Comparison of ENCODE assay signal across 1 cellular context in the genomic region with DNA sequence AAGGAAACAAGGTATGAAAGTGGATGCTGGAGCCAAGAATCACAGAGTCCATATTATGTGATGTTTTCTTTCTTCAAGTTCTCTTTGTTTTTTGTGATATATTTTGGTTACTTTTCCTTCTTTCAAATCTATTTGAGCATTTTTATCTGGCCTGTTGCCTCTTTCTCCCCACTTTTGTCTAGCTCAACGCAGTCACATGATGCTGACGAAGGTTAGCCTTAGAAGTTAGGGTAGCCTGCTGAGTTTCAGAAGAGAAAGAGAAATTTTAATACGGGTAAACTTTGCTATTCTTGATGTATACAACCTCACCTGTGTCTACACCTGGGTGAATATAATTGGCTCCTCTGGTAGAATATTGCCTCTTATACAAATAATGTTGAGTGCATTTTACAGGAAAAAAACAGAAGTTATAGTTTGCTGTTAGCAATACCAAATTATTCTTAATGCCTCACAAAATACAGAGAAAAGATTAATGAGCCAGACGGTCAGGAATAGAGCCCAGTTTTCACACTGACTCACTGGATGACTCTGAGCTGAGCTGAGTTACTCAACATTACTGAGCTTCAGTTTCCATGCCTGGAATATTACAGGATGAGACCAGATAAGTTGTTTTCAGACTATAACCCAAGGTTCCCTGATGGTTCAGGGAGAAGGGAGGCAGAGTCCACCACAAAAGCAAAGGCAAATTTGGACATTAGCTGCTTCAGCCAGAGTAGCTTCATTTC.
TF ChIP-seq lines count a peak whose summit lies in the region.

No MANE protein-coding gene starts in this region.

TF ChIP-seq in SK-N-SH, 30 proteins besides CTCF, POLR2A, EP300 and RAD21 (continued from another document):
- TF ChIP-seq USF2 (IDR thresholded peaks at IDR 0.05; ENCODE audit: borderline replicate concordance, low read depth, low read length) (no peak), REST (IDR thresholded peaks at IDR 0.05; ENCODE audit: low read depth, low read length) (no peak), TEAD4 (IDR thresholded peaks at IDR 0.05; ENCODE audit: borderline replicate concordance, insufficient read depth) (peak; percentile 14; the same call in 1 of the 2 replicates), GATA2 (CRISPR knock-in tag; IDR thresholded peaks at IDR 0.05) (no peak), TAF1 (IDR thresholded peaks at IDR 0.05; ENCODE audit: borderline replicate concordance, low read depth, low read length) (no peak), RFX5 (IDR thresholded peaks at IDR 0.05; ENCODE audit: low read length) (no peak), FOSL2 (IDR thresholded peaks at IDR 0.05; ENCODE audit: borderline replicate concordance, low read depth) (peak; percentile 94), FOXJ3 (CRISPR knock-in tag; IDR thresholded peaks at IDR 0.05) (no peak), MXI1 (IDR thresholded peaks at IDR 0.05; ENCODE audit: low read depth, low read length) (no peak), CHD2 (IDR thresholded peaks at IDR 0.05; ENCODE audit: low read length, partially characterized antibody) (no peak), GABPA (IDR thresholded peaks at IDR 0.05; ENCODE audit: low read depth) (no peak), YY1 (IDR thresholded peaks at IDR 0.05; ENCODE audit: low read depth) (no peak), USF1 (IDR thresholded peaks at IDR 0.05; ENCODE audit: borderline replicate concordance, low read depth) (0 out of 2 replicates have a peak, but pooled peaks have one; percentile 16)
